Comparison of ENCODE assay signal across 22 cellular contexts in the genomic region with DNA sequence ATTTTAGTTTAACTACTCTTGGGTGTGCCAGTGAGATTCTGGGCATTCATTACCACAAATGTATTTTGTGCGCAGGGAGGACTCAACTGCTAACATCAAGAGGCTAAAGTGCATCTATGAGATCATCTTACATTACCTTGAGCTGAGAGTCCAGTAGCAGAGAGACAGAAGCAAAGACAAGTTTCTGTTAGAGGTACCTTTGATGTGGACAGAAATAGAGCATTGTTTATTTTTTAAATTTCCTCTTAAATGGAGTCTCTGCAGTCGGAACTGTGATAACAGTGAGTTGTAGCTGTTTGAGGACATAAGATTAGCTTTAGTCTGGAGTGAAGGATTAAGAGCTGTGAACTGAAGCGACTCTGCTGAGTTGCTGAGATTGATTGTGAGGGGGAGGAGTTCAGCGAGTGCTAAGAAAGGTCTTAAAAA.
A peak's percentile ranks its signal among the peaks of the same experiment; 100 is the strongest.
DNase-seq lines count a peak whose midpoint lies in the region; ATAC-seq and TF ChIP-seq lines count a peak whose summit lies in the region.
"Had no signal": no experiment of that assay in that cellular context is flagged by ENCODE, and none has a peak within 500 bp of the region (broad histone marks: within the 10 kb centered on the region; RNA-seq: fewer than 3 reads in every experiment).

No MANE protein-coding gene starts in this region.

- no peak for TF ChIP-seq POLR2A in stomach (IDR thresholded peaks at IDR 0.05)

- H3K27ac Mint-ChIP-seq in type B pancreatic cell = peak overlapping the region; percentile 48
- H3K27ac Mint-ChIP-seq: activated naive CD8-positive, alpha-beta T cell treated with anti-CD3 and anti-CD28 coated beads for 36 hours; activated T-helper 17 cell treated with anti-CD3 and anti-CD28 coated beads, Interleukin-2, amount 50 U/mL, for 72 hours; H9 had no signal

- H3K4me1 ChIP-seq in mesodermal cell (ENCODE audit: control insufficient read depth, insufficient read depth, low read length, poor library complexity, severe bottlenecking) (peaks cover 13% of the 10 kb centered on the region), stomach (peaks cover 0 to 6% (median 0%) of the 10 kb centered on the region in 4 donors)
- H3K4me1 ChIP-seq: BLaER1, uterus had no signal

- peaks cover 4% of the 10 kb centered on the region for H3K9me3 Mint-ChIP-seq in type B pancreatic cell
- H3K9me3 Mint-ChIP-seq: activated naive CD8-positive, alpha-beta T cell treated with anti-CD3 and anti-CD28 coated beads for 36 hours; activated T-helper 17 cell treated with anti-CD3 and anti-CD28 coated beads, Interleukin-2, amount 50 U/mL, for 72 hours; central memory CD8-positive, alpha-beta T cell; H9 had no signal

- no peak for TF ChIP-seq EP300 in stomach (IDR thresholded peaks at IDR 0.05)

- H3K36me3 Mint-ChIP-seq in type B pancreatic cell = peaks cover 36% of the 10 kb centered on the region
- H3K36me3 Mint-ChIP-seq: activated naive CD8-positive, alpha-beta T cell treated with anti-CD3 and anti-CD28 coated beads for 36 hours had no signal

- no peaks in the 10 kb centered on the region for H3K9me3 ChIP-seq in mesodermal cell (ENCODE audit: control insufficient read depth, low read length)
- no peaks in the 10 kb centered on the region for H3K9me3 ChIP-seq in stomach
- H3K9me3 ChIP-seq: BLaER1, uterus had no signal

- H3K4me3 ChIP-seq in mesodermal cell (ENCODE audit: extremely low read depth, insufficient read depth, low read length, poor library complexity, severe bottlenecking) (no peak overlapping the region), stomach (no peak overlapping the region)
- H3K4me3 ChIP-seq: BLaER1, SK-N-MC, uterus had no signal

- TF ChIP-seq CTCF in type B pancreatic cell (conservative IDR thresholded peaks at IDR 0.05) (no peak), stomach (IDR thresholded peaks at IDR 0.05) (no peak)

- 53 to 58% methylated on average over 3 of the region's 4 CpGs for WGBS in mesodermal cell (ENCODE audit: insufficient coverage in 2 of 2), 2 experiments
- WGBS in stomach, 5 donors = 27 to 46% (median 39%) methylated on average over 4 of the region's 4 CpGs

- peak; percentile 22 for ATAC-seq in left ventricle myocardium superior
- no peak for ATAC-seq in Right ventricle myocardium inferior
- no peak for ATAC-seq in HG02885 (IDR thresholded peaks at IDR 0.05; ENCODE audit: poor library complexity, unreplicated experiment)
- ATAC-seq: activated T-helper 17 cell treated with anti-CD3 and anti-CD28 coated beads, Interleukin-2, amount 50 U/mL, for 72 hours; sciatic nerve had no signal

- H3K27ac ChIP-seq in mesodermal cell (ENCODE audit: low read depth, low read length, severe bottlenecking) (peak overlapping the region; percentile 23), stomach (no peak overlapping the region)
- H3K27ac ChIP-seq: BLaER1, SK-N-MC, uterus had no signal

- no peak for DNase-seq in left ventricle myocardium superior
- DNase-seq in Right ventricle myocardium inferior (ENCODE audit: missing footprints) = no peak
- DNase-seq in NCI-H82 (lab: John Stamatoyannopoulos, UW) = peak; percentile 85
- DNase-seq in type B pancreatic cell (ENCODE audit: extremely low spot score, unreplicated experiment) = no peak
- no peak for DNase-seq in SW 1271 (lab: John Stamatoyannopoulos, UW)
- DNase-seq in stomach = no peak
- DNase-seq: ACHN; activated CD4-positive, alpha-beta T cell treated with anti-CD3 and anti-CD28 coated beads, Interleukin-2, amount 50 U/mL, for 1 hour; activated naive CD8-positive, alpha-beta T cell treated with anti-CD3 and anti-CD28 coated beads for 36 hours; H9; KBM-7; NCI-H2029; NCI-H524 treated with DMSO at 0.1 percent for 48 hours; substantia nigra; uterus had no signal

- peak overlapping the region; percentile 62 for H3K4me3 Mint-ChIP-seq in type B pancreatic cell
- H3K4me3 Mint-ChIP-seq: activated naive CD8-positive, alpha-beta T cell treated with anti-CD3 and anti-CD28 coated beads for 36 hours; activated T-helper 17 cell treated with anti-CD3 and anti-CD28 coated beads, Interleukin-2, amount 50 U/mL, for 72 hours; central memory CD8-positive, alpha-beta T cell; H9 had no signal

- H3K27me3 Mint-ChIP-seq in type B pancreatic cell = no peaks in the 10 kb centered on the region
- H3K27me3 Mint-ChIP-seq: activated naive CD8-positive, alpha-beta T cell treated with anti-CD3 and anti-CD28 coated beads for 36 hours; activated T-helper 17 cell treated with anti-CD3 and anti-CD28 coated beads, Interleukin-2, amount 50 U/mL, for 72 hours; central memory CD8-positive, alpha-beta T cell had no signal

- H3K36me3 ChIP-seq in mesodermal cell (ENCODE audit: control insufficient read depth, insufficient read depth, low read length) = peaks cover 3% of the 10 kb centered on the region
- no peaks in the 10 kb centered on the region for H3K36me3 ChIP-seq in stomach
- H3K36me3 ChIP-seq: BLaER1, uterus had no signal

- intact Hi-C loops in left ventricle myocardium superior (cut with micrococcal nuclease) (no loop called here), Right ventricle myocardium inferior (cut with DNase I) (no loop called here), stomach (cut with DNase I; ENCODE audit: low total_unique reads) (no loop called here)

- H3K4me1 Mint-ChIP-seq in type B pancreatic cell (ENCODE audit: unreplicated experiment) = peaks cover 57% of the 10 kb centered on the region
- H3K4me1 Mint-ChIP-seq: activated naive CD8-positive, alpha-beta T cell treated with anti-CD3 and anti-CD28 coated beads for 36 hours; activated T-helper 17 cell treated with anti-CD3 and anti-CD28 coated beads, Interleukin-2, amount 50 U/mL, for 72 hours; central memory CD8-positive, alpha-beta T cell had no signal

- no peaks in the 10 kb centered on the region for H3K27me3 ChIP-seq in stomach
- H3K27me3 ChIP-seq: BLaER1, uterus had no signal
